Comparison of ENCODE assay signal across 8 cellular contexts in genomic region chr3:196609343-196609775, GRCh38. TPM values are rescaled to one million over a fixed set of nuclear protein-coding genes. Genes with fewer than 3 reads are reported as not detected.
A peak's percentile ranks its signal among the peaks of the same experiment; 100 is the strongest.
DNase-seq lines count a peak whose midpoint lies in the region; ATAC-seq, FAIRE-seq and TF ChIP-seq lines count a peak whose summit lies in the region.

No MANE protein-coding gene starts in this region.

- peak; percentile 87 for ATAC-seq in HG03280 (IDR thresholded peaks at IDR 0.05; ENCODE audit: unreplicated experiment)
- peak; percentile 94 to 96 for ATAC-seq in activated CD4-positive, CD25-positive, alpha-beta regulatory T cell treated with anti-CD3 and anti-CD28 coated beads, Interleukin-2, amount 50 U/mL, for 24 hours

- H3K27ac ChIP-seq in 22Rv1, result no peak overlapping the region
- H3K27ac ChIP-seq in keratinocyte (ENCODE audit: control insufficient read depth, insufficient read depth, low read length), result no peak overlapping the region

- no peak overlapping the region for H3K9ac ChIP-seq in keratinocyte (ENCODE audit: control insufficient read depth, extremely low read depth, insufficient read depth, low read length)

- dilution Hi-C loops in keratinocyte (cut with MboI; ENCODE audit: extremely low pct_ligation_motif_present, low sequenced_read_pairs), result no loop called here

- H3K36me3 ChIP-seq in bronchial epithelial cell (ENCODE audit: control insufficient read depth, insufficient read depth, low read length), result no peaks in the 10 kb centered on the region
- no peaks in the 10 kb centered on the region for H3K36me3 ChIP-seq in keratinocyte (ENCODE audit: control insufficient read depth in 2 of 2, extremely low read depth in 1 of 2, insufficient read depth in 2 of 2, low read length in 2 of 2)

- no peaks in the 10 kb centered on the region for H3K9me3 ChIP-seq in keratinocyte (ENCODE audit: control insufficient read depth, low read depth, low read length)

- no peaks in the 10 kb centered on the region for H3K79me2 ChIP-seq in keratinocyte (ENCODE audit: control insufficient read depth, insufficient read depth, low read length)

- peak overlapping the region; percentile 17 for H3K4me2 ChIP-seq in keratinocyte (ENCODE audit: control insufficient read depth, extremely low read depth, insufficient read depth, low read depth, low read length)

- H3K4me3 ChIP-seq in bronchial epithelial cell (ENCODE audit: low read depth, low read length), result no peak overlapping the region
- H3K4me3 ChIP-seq in keratinocyte (ENCODE audit: control insufficient read depth in 2 of 3, extremely low read depth in 1 of 3, insufficient read depth in 2 of 3, low read depth in 1 of 3, low read length in 3 of 3), result no peak overlapping the region

- no peaks in the 10 kb centered on the region for H3K4me1 ChIP-seq in keratinocyte (ENCODE audit: control insufficient read depth, extremely low read depth, insufficient read depth, low read length)

- H3K27me3 ChIP-seq in bronchial epithelial cell (ENCODE audit: control insufficient read depth, insufficient read depth, low read length) (no peaks in the 10 kb centered on the region), keratinocyte (ENCODE audit: control insufficient read depth, extremely low read depth, insufficient read depth, low read length) (peaks cover 3% of the 10 kb centered on the region)

- peak; percentile 81 for DNase-seq in GM18507 (ENCODE audit: extremely low spot score, insufficient read length, low read depth)
- peak; percentile 75 for DNase-seq in NCI-H460 (ENCODE audit: extremely low read depth, low read depth)
- DNase-seq in bronchial epithelial cell (ENCODE audit: low read depth), result peak; percentile 60
- peak; percentile 66 for DNase-seq in keratinocyte (ENCODE audit: low read depth, low spot score)
- DNase-seq in stimulated activated CD4-positive, alpha-beta T cell treated with anti-CD3 and anti-CD28 coated beads, Interleukin-1b, Interleukin-23, amount 100 ng/mL, for 48 hours, result peak; percentile 94

- no peak overlapping the region for H2AFZ ChIP-seq in keratinocyte (ENCODE audit: control insufficient read depth, low read length)

- no peaks in the 10 kb centered on the region for H4K20me1 ChIP-seq in keratinocyte (ENCODE audit: control insufficient read depth, extremely low read depth, insufficient read depth, low read length)

- H3K9me1 ChIP-seq in keratinocyte (ENCODE audit: control insufficient read depth, extremely low read depth, insufficient read depth, low read length), result no peaks in the 10 kb centered on the region

- FAIRE-seq in GM18507 (lab: Jason Lieb, UNC) (peak; percentile 95), bronchial epithelial cell (lab: Jason Lieb, UNC) (no peak), keratinocyte (lab: Jason Lieb, UNC) (peak; percentile 62)

- TF ChIP-seq CTCF in 22Rv1 (IDR thresholded peaks at IDR 0.05) (peak; percentile 84), bronchial epithelial cell (IDR thresholded peaks at IDR 0.05; ENCODE audit: insufficient read depth, low read length, severe bottlenecking) (peak; percentile 76), keratinocyte (optimal IDR thresholded peaks at IDR 0.05 in 1 of 3, IDR thresholded peaks at IDR 0.05 in 1 of 3, conservative IDR thresholded peaks at IDR 0.05 in 1 of 3; ENCODE audit: extremely low read depth in 1 of 3, insufficient read depth in 2 of 3, low read length in 3 of 3) (peak; percentile 61 to 94 (median 82))

RNA-seq across cellular contexts. Expression of gene NRROS, which starts 30.1 kb away (rescaled TPM):
- 0.07 TPM in 1 of 2 replicates, not detected in the other for total RNA-seq in NCI-H460 (2014; rRNA removed; shearing (Covaris generic))
- polyA plus RNA-seq in NCI-H460 (2014; cell fraction: nucleus; rRNA removed), result 0.36 TPM in 1 of 2 replicates, not detected in the other
- not detected in 2 replicates for total RNA-seq in bronchial epithelial cell
- polyA plus RNA-seq in keratinocyte, result 0.02 to 0.05 TPM (median 0.03 TPM) in 3 replicates
- not detected for polyA plus RNA-seq in keratinocyte (2011; ENCODE audit: low read depth)
- 0.04 and 0.05 TPM in 2 replicates for polyA plus RNA-seq in keratinocyte (2011; cell fraction: cytosol; rRNA removed)
- 0.09 and 0.16 TPM in 2 replicates for polyA plus RNA-seq in keratinocyte (2011; cell fraction: nucleus; rRNA removed)
- polyA plus RNA-seq in keratinocyte (2012; ENCODE audit: low replicate concordance), result 0.07 TPM in 1 of 2 replicates, not detected in the other
- polyA minus RNA-seq in keratinocyte, result not detected in 3 replicates
- polyA minus RNA-seq in keratinocyte (2011; cell fraction: cytosol; rRNA and poly(A)+ RNA removed), result not detected
- not detected in 2 replicates for polyA minus RNA-seq in keratinocyte (2011; cell fraction: nucleus; rRNA and poly(A)+ RNA removed)

RNA-seq across cellular contexts. Expression of gene FBXO45, which starts 40.9 kb away (rescaled TPM):
- total RNA-seq in NCI-H460 (2014; rRNA removed; shearing (Covaris generic)), result 21.5 and 22.0 TPM in 2 replicates
- polyA plus RNA-seq in NCI-H460 (2014; cell fraction: nucleus; rRNA removed), result 10.5 and 18.8 TPM in 2 replicates
- total RNA-seq in bronchial epithelial cell, result 26.6 and 27.5 TPM in 2 replicates
- 9.2 to 17.9 TPM (median 10.0 TPM) in 3 replicates for polyA plus RNA-seq in keratinocyte
- polyA plus RNA-seq in keratinocyte (2011; ENCODE audit: low read depth), result 23.4 TPM
- polyA plus RNA-seq in keratinocyte (2011; cell fraction: cytosol; rRNA removed), result 8.9 and 16.6 TPM in 2 replicates
- 5.6 and 8.7 TPM in 2 replicates for polyA plus RNA-seq in keratinocyte (2011; cell fraction: nucleus; rRNA removed)
- polyA plus RNA-seq in keratinocyte (2012; ENCODE audit: low replicate concordance), result 11.2 and 22.9 TPM in 2 replicates
- 2.9 to 12.5 TPM (median 4.8 TPM) in 3 replicates for polyA minus RNA-seq in keratinocyte
- 7.3 TPM for polyA minus RNA-seq in keratinocyte (2011; cell fraction: cytosol; rRNA and poly(A)+ RNA removed)
- polyA minus RNA-seq in keratinocyte (2011; cell fraction: nucleus; rRNA and poly(A)+ RNA removed), result 3.7 and 5.4 TPM in 2 replicates

RNA-seq across cellular contexts. Expression of gene WDR53, which starts 41.0 kb away (rescaled TPM):
- total RNA-seq in NCI-H460 (2014; rRNA removed; shearing (Covaris generic)), result 5.8 and 9.8 TPM in 2 replicates
- 3.9 and 18.7 TPM in 2 replicates for polyA plus RNA-seq in NCI-H460 (2014; cell fraction: nucleus; rRNA removed)
- 9.5 and 14.6 TPM in 2 replicates for total RNA-seq in bronchial epithelial cell
- 9.8 to 14.2 TPM (median 10.4 TPM) in 3 replicates for polyA plus RNA-seq in keratinocyte
- 40.9 TPM for polyA plus RNA-seq in keratinocyte (2011; ENCODE audit: low read depth)
- polyA plus RNA-seq in keratinocyte (2011; cell fraction: cytosol; rRNA removed), result 9.7 and 13.4 TPM in 2 replicates
- 12.2 and 15.8 TPM in 2 replicates for polyA plus RNA-seq in keratinocyte (2011; cell fraction: nucleus; rRNA removed)
- polyA plus RNA-seq in keratinocyte (2012; ENCODE audit: low replicate concordance), result 9.9 and 26.8 TPM in 2 replicates
- 5.1 to 6.6 TPM (median 5.7 TPM) in 3 replicates for polyA minus RNA-seq in keratinocyte
- 3.1 TPM for polyA minus RNA-seq in keratinocyte (2011; cell fraction: cytosol; rRNA and poly(A)+ RNA removed)
- 3.6 and 5.5 TPM in 2 replicates for polyA minus RNA-seq in keratinocyte (2011; cell fraction: nucleus; rRNA and poly(A)+ RNA removed)
